ENCODE assay signal across 1 cellular context in the genomic region with DNA sequence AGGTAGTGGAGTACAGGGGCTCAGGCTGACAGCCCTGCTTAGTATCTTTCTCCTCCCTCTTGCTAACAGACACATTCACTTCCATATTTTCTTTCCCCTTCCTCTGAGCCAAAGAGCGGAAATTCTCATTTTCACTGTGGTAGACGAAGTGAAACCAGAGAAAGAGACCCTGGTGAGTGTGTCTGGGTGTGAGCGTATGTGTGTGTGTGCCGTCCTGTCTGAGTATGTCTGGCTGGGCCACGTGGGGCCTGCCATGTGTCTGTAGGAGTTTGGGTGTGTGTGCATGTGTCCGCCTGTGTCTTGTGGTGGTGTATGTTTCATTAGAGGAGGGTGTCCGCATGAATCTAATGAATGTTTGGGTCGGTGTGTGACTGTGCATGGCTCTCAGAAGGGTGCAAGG.
TF ChIP-seq lines count a peak whose summit lies in the region.

No MANE protein-coding gene starts in this region.

TF ChIP-seq in GM23338, 12 proteins besides CTCF, POLR2A, EP300 and RAD21 (continued from another document):
- TF ChIP-seq, protein P1, sequence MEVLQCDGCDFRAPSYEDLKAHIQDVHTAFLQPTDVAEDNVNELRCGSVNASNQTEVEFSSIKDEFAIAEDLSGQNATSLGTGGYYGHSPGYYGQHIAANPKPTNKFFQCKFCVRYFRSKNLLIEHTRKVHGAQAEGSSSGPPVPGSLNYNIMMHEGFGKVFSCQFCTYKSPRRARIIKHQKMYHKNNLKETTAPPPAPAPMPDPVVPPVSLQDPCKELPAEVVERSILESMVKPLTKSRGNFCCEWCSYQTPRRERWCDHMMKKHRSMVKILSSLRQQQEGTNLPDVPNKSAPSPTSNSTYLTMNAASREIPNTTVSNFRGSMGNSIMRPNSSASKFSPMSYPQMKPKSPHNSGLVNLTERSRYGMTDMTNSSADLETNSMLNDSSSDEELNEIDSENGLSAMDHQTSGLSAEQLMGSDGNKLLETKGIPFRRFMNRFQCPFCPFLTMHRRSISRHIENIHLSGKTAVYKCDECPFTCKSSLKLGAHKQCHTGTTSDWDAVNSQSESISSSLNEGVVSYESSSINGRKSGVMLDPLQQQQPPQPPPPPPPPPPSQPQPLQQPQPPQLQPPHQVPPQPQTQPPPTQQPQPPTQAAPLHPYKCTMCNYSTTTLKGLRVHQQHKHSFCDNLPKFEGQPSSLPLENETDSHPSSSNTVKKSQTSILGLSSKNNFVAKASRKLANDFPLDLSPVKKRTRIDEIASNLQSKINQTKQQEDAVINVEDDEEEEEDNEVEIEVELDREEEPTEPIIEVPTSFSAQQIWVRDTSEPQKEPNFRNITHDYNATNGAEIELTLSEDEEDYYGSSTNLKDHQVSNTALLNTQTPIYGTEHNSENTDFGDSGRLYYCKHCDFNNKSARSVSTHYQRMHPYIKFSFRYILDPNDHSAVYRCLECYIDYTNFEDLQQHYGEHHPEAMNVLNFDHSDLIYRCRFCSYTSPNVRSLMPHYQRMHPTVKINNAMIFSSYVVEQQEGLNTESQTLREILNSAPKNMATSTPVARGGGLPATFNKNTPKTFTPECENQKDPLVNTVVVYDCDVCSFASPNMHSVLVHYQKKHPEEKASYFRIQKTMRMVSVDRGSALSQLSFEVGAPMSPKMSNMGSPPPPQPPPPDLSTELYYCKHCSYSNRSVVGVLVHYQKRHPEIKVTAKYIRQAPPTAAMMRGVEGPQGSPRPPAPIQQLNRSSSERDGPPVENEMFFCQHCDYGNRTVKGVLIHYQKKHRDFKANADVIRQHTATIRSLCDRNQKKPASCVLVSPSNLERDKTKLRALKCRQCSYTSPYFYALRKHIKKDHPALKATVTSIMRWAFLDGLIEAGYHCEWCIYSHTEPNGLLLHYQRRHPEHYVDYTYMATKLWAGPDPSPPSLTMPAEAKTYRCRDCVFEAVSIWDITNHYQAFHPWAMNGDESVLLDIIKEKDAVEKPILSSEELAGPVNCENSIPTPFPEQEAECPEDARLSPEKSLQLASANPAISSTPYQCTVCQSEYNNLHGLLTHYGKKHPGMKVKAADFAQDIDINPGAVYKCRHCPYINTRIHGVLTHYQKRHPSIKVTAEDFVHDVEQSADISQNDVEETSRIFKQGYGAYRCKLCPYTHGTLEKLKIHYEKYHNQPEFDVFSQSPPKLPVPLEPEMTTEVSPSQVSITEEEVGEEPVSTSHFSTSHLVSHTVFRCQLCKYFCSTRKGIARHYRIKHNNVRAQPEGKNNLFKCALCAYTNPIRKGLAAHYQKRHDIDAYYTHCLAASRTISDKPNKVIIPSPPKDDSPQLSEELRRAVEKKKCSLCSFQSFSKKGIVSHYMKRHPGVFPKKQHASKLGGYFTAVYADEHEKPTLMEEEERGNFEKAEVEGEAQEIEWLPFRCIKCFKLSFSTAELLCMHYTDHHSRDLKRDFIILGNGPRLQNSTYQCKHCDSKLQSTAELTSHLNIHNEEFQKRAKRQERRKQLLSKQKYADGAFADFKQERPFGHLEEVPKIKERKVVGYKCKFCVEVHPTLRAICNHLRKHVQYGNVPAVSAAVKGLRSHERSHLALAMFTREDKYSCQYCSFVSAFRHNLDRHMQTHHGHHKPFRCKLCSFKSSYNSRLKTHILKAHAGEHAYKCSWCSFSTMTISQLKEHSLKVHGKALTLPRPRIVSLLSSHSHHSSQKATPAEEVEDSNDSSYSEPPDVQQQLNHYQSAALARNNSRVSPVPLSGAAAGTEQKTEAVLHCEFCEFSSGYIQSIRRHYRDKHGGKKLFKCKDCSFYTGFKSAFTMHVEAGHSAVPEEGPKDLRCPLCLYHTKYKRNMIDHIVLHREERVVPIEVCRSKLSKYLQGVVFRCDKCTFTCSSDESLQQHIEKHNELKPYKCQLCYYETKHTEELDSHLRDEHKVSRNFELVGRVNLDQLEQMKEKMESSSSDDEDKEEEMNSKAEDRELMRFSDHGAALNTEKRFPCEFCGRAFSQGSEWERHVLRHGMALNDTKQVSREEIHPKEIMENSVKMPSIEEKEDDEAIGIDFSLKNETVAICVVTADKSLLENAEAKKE (CRISPR knock-in tag; IDR thresholded peaks at IDR 0.05): no peak
- TF ChIP-seq CREB1 (CRISPR knock-in tag; IDR thresholded peaks at IDR 0.05; ENCODE audit: low read depth): no peak
